In genomic region chr2:216507220-216508143, GRCh38 we compare ENCODE assay signal across 1 cellular context.
TF ChIP-seq lines count a peak whose summit lies in the region.

No MANE protein-coding gene starts in this region.

TF ChIP-seq in H1, 55 proteins besides CTCF, POLR2A, EP300 and RAD21:
- TF ChIP-seq BRCA1 (IDR thresholded peaks at IDR 0.05; ENCODE audit: low read depth, low read length) (no peak), POLR2AphosphoS5 (IDR thresholded peaks at IDR 0.05; ENCODE audit: low read depth, low read length) (peak; percentile 62; the same call in 1 of the 2 replicates), KDM5A (IDR thresholded peaks at IDR 0.05; ENCODE audit: low read length) (no peak)
TF ChIP-seq in H1: peak in this region for 1.
